Comparison of ENCODE assay signal across 11 cellular contexts in genomic region chr13:28032468-28032867, GRCh38. TPM values are rescaled to one million over a fixed set of nuclear protein-coding genes. Genes with fewer than 3 reads are reported as not detected.
"Had no signal": no experiment of that assay in that cellular context is flagged by ENCODE, and none has a peak within 500 bp of the region (broad histone marks: within the 10 kb centered on the region; RNA-seq: fewer than 3 reads in every experiment).

No MANE protein-coding gene starts in this region.

RNA-seq across cellular contexts. Expression of gene URAD, which starts 44.0 kb away (rescaled TPM):
- total RNA-seq: activated CD4-positive, alpha-beta memory T cell treated with anti-CD3 and anti-CD28 coated beads, Interleukin-2, amount 10 ng/mL, durations not matched to agents 7 days and 5 days; activated CD8-positive, alpha-beta memory T cell treated with anti-CD3 and anti-CD28 coated beads, Interleukin-2, amount 10 ng/mL, durations not matched to agents 7 days and 5 days; activated naive CD8-positive, alpha-beta T cell treated with anti-CD3 and anti-CD28 coated beads for 36 hours; ascending aorta; cardiac muscle cell; chondrocyte; K562; MCF 10A; Right ventricle myocardium superior; SJSA1 had no signal
- polyA plus RNA-seq: cardiac muscle cell, K562, SK-N-SH had no signal
